Comparison of ENCODE assay signal across 35 cellular contexts in the genomic region with DNA sequence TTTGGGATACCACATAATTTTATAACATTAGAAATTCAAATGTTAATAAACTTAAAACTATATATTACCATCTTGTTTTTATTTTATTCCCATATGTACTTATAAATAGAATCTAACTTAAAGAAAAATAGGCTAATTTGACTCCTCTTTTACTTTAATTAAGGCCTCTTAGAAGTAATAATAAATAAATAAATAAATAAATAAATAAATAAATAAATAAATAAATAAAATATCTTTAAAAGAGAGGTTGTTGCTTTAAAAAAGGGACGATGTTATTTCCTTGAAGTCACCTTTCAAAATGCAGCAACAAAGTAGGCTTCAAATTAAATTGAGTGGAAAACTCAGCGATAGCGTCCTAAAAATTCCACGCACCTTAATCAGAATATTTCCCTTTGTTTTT.
"Had no signal": no experiment of that assay in that cellular context is flagged by ENCODE, and none has a peak within 500 bp of the region (broad histone marks: within the 10 kb centered on the region; RNA-seq: fewer than 3 reads in every experiment).

No MANE protein-coding gene starts in this region.

- H3K27me3 ChIP-seq: MG63 had no signal

- DNase-seq: Kasumi-1, MG63, MM.1S, MV-4-11, NCI-H1048, NCI-H1092, NCI-H1092 treated with DMSO at 0.1 percent for 48 hours, NCI-H1105, NCI-H1105 treated with DMSO at 0.1 percent for 48 hours, NCI-H1417, NCI-H1417 treated with DMSO at 0.1 percent for 48 hours, NCI-H1436, NCI-H1436 treated with DMSO at 0.1 percent for 48 hours, NCI-H146, NCI-H1694, NCI-H1694 treated with DMSO at 0.1 percent for 48 hours, NCI-H187, NCI-H187 treated with DMSO at 0.1 percent for 48 hours, NCI-H1930, NCI-H2029, NCI-H2029 treated with DMSO at 0.1 percent for 48 hours, NCI-H2081, NCI-H2081 treated with DMSO at 0.1 percent for 48 hours, NCI-H2107, NCI-H2171, NCI-H2171 treated with DMSO at 0.1 percent for 48 hours, NCI-H2227 treated with DMSO at 0.1 percent for 48 hours, NCI-H226, NCI-H345, NCI-H446, NCI-H446 treated with DMSO at 0.1 percent for 48 hours, NCI-H510A, NCI-H510A treated with DMSO at 0.1 percent for 48 hours, NCI-H524, NCI-H524 treated with DMSO at 0.1 percent for 48 hours had no signal

- H3K36me3 ChIP-seq: MG63 had no signal

- H3K4me3 ChIP-seq: MG63 had no signal

- H3K9me3 ChIP-seq: MG63 had no signal
